In the genomic region with DNA sequence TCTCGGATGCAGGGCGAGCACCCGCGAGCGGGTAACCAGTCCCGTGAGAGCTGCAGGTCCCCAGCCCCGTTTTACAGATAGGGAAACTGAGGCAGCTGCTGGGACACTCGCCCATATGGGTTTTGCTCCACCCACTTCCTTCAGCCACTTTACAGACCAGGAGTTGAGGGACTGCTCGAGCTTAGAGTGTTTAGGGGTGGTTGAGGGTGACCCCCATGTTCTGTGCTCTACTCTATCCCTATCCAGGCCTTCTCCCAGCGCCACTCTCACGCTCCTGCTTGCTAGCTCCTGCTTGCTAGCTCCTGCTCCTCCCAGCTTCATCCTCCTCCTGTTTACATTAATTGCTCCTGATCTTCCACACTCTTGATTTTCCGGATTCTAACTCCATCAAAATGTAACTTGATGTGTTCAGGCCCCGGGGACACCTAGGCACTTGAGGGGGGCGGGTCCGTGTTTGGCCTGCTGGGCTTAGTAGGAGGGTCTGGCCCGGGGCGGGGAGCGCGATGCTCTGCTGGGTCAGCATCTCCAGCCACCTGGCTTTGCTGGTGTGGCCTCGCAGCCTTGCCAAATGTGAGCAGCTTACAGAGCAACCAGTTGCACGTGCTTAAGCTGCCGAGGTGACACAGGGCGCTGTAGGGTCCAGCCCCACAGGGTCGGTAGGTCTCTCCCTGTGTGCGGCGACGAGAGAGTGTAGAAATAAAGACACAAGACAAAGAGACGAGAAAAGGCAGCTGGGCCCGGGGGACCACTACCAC, we compare ENCODE assay signal across 1 cellular context.
TF ChIP-seq lines count a peak whose summit lies in the region.

No MANE protein-coding gene starts in this region.

TF ChIP-seq in GM23338, 12 proteins besides CTCF, POLR2A, EP300 and RAD21 (continued from another document):
- TF ChIP-seq, protein P1, sequence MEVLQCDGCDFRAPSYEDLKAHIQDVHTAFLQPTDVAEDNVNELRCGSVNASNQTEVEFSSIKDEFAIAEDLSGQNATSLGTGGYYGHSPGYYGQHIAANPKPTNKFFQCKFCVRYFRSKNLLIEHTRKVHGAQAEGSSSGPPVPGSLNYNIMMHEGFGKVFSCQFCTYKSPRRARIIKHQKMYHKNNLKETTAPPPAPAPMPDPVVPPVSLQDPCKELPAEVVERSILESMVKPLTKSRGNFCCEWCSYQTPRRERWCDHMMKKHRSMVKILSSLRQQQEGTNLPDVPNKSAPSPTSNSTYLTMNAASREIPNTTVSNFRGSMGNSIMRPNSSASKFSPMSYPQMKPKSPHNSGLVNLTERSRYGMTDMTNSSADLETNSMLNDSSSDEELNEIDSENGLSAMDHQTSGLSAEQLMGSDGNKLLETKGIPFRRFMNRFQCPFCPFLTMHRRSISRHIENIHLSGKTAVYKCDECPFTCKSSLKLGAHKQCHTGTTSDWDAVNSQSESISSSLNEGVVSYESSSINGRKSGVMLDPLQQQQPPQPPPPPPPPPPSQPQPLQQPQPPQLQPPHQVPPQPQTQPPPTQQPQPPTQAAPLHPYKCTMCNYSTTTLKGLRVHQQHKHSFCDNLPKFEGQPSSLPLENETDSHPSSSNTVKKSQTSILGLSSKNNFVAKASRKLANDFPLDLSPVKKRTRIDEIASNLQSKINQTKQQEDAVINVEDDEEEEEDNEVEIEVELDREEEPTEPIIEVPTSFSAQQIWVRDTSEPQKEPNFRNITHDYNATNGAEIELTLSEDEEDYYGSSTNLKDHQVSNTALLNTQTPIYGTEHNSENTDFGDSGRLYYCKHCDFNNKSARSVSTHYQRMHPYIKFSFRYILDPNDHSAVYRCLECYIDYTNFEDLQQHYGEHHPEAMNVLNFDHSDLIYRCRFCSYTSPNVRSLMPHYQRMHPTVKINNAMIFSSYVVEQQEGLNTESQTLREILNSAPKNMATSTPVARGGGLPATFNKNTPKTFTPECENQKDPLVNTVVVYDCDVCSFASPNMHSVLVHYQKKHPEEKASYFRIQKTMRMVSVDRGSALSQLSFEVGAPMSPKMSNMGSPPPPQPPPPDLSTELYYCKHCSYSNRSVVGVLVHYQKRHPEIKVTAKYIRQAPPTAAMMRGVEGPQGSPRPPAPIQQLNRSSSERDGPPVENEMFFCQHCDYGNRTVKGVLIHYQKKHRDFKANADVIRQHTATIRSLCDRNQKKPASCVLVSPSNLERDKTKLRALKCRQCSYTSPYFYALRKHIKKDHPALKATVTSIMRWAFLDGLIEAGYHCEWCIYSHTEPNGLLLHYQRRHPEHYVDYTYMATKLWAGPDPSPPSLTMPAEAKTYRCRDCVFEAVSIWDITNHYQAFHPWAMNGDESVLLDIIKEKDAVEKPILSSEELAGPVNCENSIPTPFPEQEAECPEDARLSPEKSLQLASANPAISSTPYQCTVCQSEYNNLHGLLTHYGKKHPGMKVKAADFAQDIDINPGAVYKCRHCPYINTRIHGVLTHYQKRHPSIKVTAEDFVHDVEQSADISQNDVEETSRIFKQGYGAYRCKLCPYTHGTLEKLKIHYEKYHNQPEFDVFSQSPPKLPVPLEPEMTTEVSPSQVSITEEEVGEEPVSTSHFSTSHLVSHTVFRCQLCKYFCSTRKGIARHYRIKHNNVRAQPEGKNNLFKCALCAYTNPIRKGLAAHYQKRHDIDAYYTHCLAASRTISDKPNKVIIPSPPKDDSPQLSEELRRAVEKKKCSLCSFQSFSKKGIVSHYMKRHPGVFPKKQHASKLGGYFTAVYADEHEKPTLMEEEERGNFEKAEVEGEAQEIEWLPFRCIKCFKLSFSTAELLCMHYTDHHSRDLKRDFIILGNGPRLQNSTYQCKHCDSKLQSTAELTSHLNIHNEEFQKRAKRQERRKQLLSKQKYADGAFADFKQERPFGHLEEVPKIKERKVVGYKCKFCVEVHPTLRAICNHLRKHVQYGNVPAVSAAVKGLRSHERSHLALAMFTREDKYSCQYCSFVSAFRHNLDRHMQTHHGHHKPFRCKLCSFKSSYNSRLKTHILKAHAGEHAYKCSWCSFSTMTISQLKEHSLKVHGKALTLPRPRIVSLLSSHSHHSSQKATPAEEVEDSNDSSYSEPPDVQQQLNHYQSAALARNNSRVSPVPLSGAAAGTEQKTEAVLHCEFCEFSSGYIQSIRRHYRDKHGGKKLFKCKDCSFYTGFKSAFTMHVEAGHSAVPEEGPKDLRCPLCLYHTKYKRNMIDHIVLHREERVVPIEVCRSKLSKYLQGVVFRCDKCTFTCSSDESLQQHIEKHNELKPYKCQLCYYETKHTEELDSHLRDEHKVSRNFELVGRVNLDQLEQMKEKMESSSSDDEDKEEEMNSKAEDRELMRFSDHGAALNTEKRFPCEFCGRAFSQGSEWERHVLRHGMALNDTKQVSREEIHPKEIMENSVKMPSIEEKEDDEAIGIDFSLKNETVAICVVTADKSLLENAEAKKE (CRISPR knock-in tag; IDR thresholded peaks at IDR 0.05): no peak
- TF ChIP-seq POLR2AphosphoS5 (IDR thresholded peaks at IDR 0.05; ENCODE audit: low read depth) (no peak), JUNB (IDR thresholded peaks at IDR 0.05; ENCODE audit: unreplicated experiment) (no peak)
- TF ChIP-seq, protein P2, sequence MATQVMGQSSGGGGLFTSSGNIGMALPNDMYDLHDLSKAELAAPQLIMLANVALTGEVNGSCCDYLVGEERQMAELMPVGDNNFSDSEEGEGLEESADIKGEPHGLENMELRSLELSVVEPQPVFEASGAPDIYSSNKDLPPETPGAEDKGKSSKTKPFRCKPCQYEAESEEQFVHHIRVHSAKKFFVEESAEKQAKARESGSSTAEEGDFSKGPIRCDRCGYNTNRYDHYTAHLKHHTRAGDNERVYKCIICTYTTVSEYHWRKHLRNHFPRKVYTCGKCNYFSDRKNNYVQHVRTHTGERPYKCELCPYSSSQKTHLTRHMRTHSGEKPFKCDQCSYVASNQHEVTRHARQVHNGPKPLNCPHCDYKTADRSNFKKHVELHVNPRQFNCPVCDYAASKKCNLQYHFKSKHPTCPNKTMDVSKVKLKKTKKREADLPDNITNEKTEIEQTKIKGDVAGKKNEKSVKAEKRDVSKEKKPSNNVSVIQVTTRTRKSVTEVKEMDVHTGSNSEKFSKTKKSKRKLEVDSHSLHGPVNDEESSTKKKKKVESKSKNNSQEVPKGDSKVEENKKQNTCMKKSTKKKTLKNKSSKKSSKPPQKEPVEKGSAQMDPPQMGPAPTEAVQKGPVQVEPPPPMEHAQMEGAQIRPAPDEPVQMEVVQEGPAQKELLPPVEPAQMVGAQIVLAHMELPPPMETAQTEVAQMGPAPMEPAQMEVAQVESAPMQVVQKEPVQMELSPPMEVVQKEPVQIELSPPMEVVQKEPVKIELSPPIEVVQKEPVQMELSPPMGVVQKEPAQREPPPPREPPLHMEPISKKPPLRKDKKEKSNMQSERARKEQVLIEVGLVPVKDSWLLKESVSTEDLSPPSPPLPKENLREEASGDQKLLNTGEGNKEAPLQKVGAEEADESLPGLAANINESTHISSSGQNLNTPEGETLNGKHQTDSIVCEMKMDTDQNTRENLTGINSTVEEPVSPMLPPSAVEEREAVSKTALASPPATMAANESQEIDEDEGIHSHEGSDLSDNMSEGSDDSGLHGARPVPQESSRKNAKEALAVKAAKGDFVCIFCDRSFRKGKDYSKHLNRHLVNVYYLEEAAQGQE (IDR thresholded peaks at IDR 0.05; ENCODE audit: unreplicated experiment): no peak
